Comparison of ENCODE assay signal across 23 cellular contexts in the genomic region with DNA sequence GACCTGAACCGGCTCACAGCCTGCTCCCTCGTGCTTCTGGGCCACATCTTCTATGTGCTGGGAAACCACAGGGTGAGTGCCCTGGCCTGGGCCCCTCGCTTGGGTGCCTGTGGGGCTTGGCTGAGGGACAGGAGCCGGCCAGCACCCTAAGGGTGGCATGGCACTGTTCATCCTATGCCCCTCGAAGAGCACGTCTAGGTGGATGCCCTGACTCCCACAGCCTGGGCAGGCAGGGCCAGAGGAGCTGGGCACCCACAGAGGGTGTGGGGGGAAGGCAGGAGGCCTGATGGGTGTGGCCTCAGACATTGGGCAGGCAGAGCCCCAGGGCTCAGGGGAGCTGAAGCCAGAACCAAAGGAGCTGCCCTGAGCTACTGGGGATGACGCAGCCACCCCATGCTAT.
"Had no signal": no experiment of that assay in that cellular context is flagged by ENCODE, and none has a peak within 500 bp of the region (broad histone marks: within the 10 kb centered on the region; RNA-seq: fewer than 3 reads in every experiment).

No MANE protein-coding gene starts in this region.

- H3K27ac Mint-ChIP-seq: IgD-negative memory B cell had no signal

- DNase-seq: KBM-7, MV-4-11, NCI-H1048, NCI-H1105, NCI-H1417, NCI-H1436 treated with DMSO at 0.1 percent for 48 hours, NCI-H1694 treated with DMSO at 0.1 percent for 48 hours, NCI-H2029, NCI-H2081 treated with DMSO at 0.1 percent for 48 hours, NCI-H2171, NCI-H226, NCI-H446, NCI-H510A, NCI-H524 treated with DMSO at 0.1 percent for 48 hours, NCI-H69, NCI-H774, Right ventricle myocardium superior, RPMI8226, SIG-M5 had no signal

- H3K4me3 Mint-ChIP-seq: IgD-negative memory B cell had no signal

- H3K27ac ChIP-seq: SJSA1, SK-N-MC had no signal

- H3K27me3 Mint-ChIP-seq: IgD-negative memory B cell had no signal

- H3K4me1 ChIP-seq: SJSA1 had no signal

- H3K9me3 ChIP-seq: SJSA1 had no signal

- H3K4me3 ChIP-seq: SJSA1, SK-N-MC had no signal

- FAIRE-seq: RCC 7860 had no signal

- H3K9me3 Mint-ChIP-seq: IgD-negative memory B cell had no signal

- H3K27me3 ChIP-seq: SJSA1 had no signal

- H3K36me3 Mint-ChIP-seq: IgD-negative memory B cell had no signal

- H3K4me1 Mint-ChIP-seq: IgD-negative memory B cell had no signal
